Comparison of ENCODE assay signal across 17 cellular contexts in genomic region chr1:24767351-24767750, GRCh38.
"Had no signal": no experiment of that assay in that cellular context is flagged by ENCODE, and none has a peak within 500 bp of the region (broad histone marks: within the 10 kb centered on the region; RNA-seq: fewer than 3 reads in every experiment).

No MANE protein-coding gene starts in this region.

- H3K36me3 ChIP-seq: adrenal gland, left lung, thyroid gland had no signal

- H3K27ac Mint-ChIP-seq: activated CD4-positive, alpha-beta T cell treated with anti-CD3 and anti-CD28 coated beads, Interleukin-2, amount 10 ng/mL, durations not matched to agents 7 days and 5 days; activated T-helper 2 cell treated with anti-CD3 and anti-CD28 coated beads, Interferon-gamma antibody, Interleukin-2, Interleukin-4, amounts not matched to agents 10 μg/mL and 5 μg/mL and 100 μg/mL, durations not matched to agents 14 hours and 24 hours and 36 hours; T-helper 17 cell had no signal

- H3K27me3 ChIP-seq: adrenal gland, body of pancreas, left lung, thyroid gland had no signal

- H3K9me3 Mint-ChIP-seq: activated CD4-positive, alpha-beta T cell treated with anti-CD3 and anti-CD28 coated beads, Interleukin-2, amount 10 ng/mL, durations not matched to agents 7 days and 5 days; activated T-helper 2 cell treated with anti-CD3 and anti-CD28 coated beads, Interferon-gamma antibody, Interleukin-2, Interleukin-4, amounts not matched to agents 10 μg/mL and 5 μg/mL and 100 μg/mL, durations not matched to agents 14 hours and 24 hours and 36 hours; nephron had no signal

- H3K9me3 ChIP-seq: adrenal gland, body of pancreas, left lung, psoas muscle, thyroid gland had no signal

- DNase-seq: activated CD4-positive, alpha-beta T cell treated with anti-CD3 and anti-CD28 coated beads, Interleukin-2, amount 10 ng/mL, durations not matched to agents 7 days and 5 days; activated CD4-positive, CD25-positive, alpha-beta regulatory T cell; activated naive CD4-positive, alpha-beta T cell treated with anti-CD3 and anti-CD28 coated beads, Interleukin-2, amount 50 U/mL, for 16 hours; activated T-cell treated with anti-CD3 and anti-CD28 coated beads for 4 hours; adrenal gland; cerebellar nuclear complex; glutamatergic neuron; left lung; mesendoderm; psoas muscle; T-helper 17 cell; thyroid gland had no signal

- H3K27ac ChIP-seq: adrenal gland, body of pancreas, left lung, psoas muscle, thyroid gland had no signal

- H3K4me3 ChIP-seq: adrenal gland, body of pancreas, left lung, psoas muscle, thyroid gland had no signal

- FAIRE-seq: TTC549 had no signal

- H3K27me3 Mint-ChIP-seq: activated CD4-positive, alpha-beta T cell treated with anti-CD3 and anti-CD28 coated beads, Interleukin-2, amount 10 ng/mL, durations not matched to agents 7 days and 5 days; T-helper 17 cell had no signal

- H3K4me3 Mint-ChIP-seq: activated CD4-positive, alpha-beta T cell treated with anti-CD3 and anti-CD28 coated beads, Interleukin-2, amount 10 ng/mL, durations not matched to agents 7 days and 5 days; nephron; T-helper 17 cell had no signal

- ATAC-seq: body of pancreas, left lung, psoas muscle, SK-N-SH treated with all-trans-retinoic acid at 6 μM for 48 hours, T-helper 17 cell had no signal
